29 cellular contexts compared by ENCODE assay signal in genomic region chr4:8761167-8761823, GRCh38.
DNase-seq lines count a peak whose midpoint lies in the region; ATAC-seq, FAIRE-seq and TF ChIP-seq lines count a peak whose summit lies in the region.
"Had no signal": no experiment of that assay in that cellular context is flagged by ENCODE, and none has a peak within 500 bp of the region (broad histone marks: within the 10 kb centered on the region; RNA-seq: fewer than 3 reads in every experiment).

No MANE protein-coding gene starts in this region.

- H3K4me3 ChIP-seq in RWPE2 (ENCODE audit: severe bottlenecking) = no peak overlapping the region
- H3K4me3 ChIP-seq: GM23338, transverse colon had no signal

- no peaks in the 10 kb centered on the region for H3K4me1 Mint-ChIP-seq in stimulated activated effector memory CD8-positive, alpha-beta T cell treated with anti-CD3 and anti-CD28 coated beads, Interleukin-12 subunit alpha, Interleukin-12 subunit beta, amount 100 ng/mL, for 72 hours
- H3K4me1 Mint-ChIP-seq: activated B cell treated with CpG ODN at 0.5 μM for 24 hours; B cell; nephron; stimulated activated naive B cell treated with anti-CD40 and anti-IgM and Interleukin-4, amounts not matched to agents 10 μg/mL and 1 μg/mL and 100 μg/mL, for 72 hours had no signal

- no peak for TF ChIP-seq CTCF in RWPE2 (IDR thresholded peaks at IDR 0.05; ENCODE audit: poor library complexity, severe bottlenecking)

- H3K27me3 ChIP-seq in RWPE2 (ENCODE audit: insufficient read depth, poor library complexity, severe bottlenecking) = peaks cover 8% of the 10 kb centered on the region

- H3K27ac ChIP-seq in RWPE2 (ENCODE audit: poor library complexity, severe bottlenecking) = no peak overlapping the region
- H3K27ac ChIP-seq: 22Rv1, RWPE1, transverse colon had no signal

- H3K4me1 ChIP-seq in RWPE2 (ENCODE audit: insufficient read depth, poor library complexity, severe bottlenecking) = no peaks in the 10 kb centered on the region
- H3K4me1 ChIP-seq: transverse colon had no signal

- no peaks in the 10 kb centered on the region for H3K9me3 Mint-ChIP-seq in stimulated activated effector memory CD8-positive, alpha-beta T cell treated with anti-CD3 and anti-CD28 coated beads, Interleukin-12 subunit alpha, Interleukin-12 subunit beta, amount 100 ng/mL, for 72 hours
- H3K9me3 Mint-ChIP-seq: activated B cell treated with CpG ODN at 0.5 μM for 24 hours; GM23338; nephron; stimulated activated naive B cell treated with anti-CD40 and anti-IgM and Interleukin-4, amounts not matched to agents 10 μg/mL and 1 μg/mL and 100 μg/mL, for 72 hours had no signal

- H3K36me3 Mint-ChIP-seq in stimulated activated effector memory CD8-positive, alpha-beta T cell treated with anti-CD3 and anti-CD28 coated beads, Interleukin-12 subunit alpha, Interleukin-12 subunit beta, amount 100 ng/mL, for 72 hours = no peaks in the 10 kb centered on the region
- H3K36me3 Mint-ChIP-seq: stimulated activated naive B cell treated with anti-CD40 and anti-IgM and Interleukin-4, amounts not matched to agents 10 μg/mL and 1 μg/mL and 100 μg/mL, for 72 hours had no signal

- peak; percentile 18; the same call in 1 of the 3 replicates for ATAC-seq in RWPE2 (ENCODE audit: low read depth)
- peak; percentile 20 for ATAC-seq in stimulated activated effector memory CD8-positive, alpha-beta T cell treated with anti-CD3 and anti-CD28 coated beads, Interleukin-12 subunit alpha, Interleukin-12 subunit beta, amount 100 ng/mL, for 72 hours
- no peak for ATAC-seq in GM18909 (IDR thresholded peaks at IDR 0.05; ENCODE audit: poor library complexity, unreplicated experiment)
- ATAC-seq in HG02610 (IDR thresholded peaks at IDR 0.05; ENCODE audit: unreplicated experiment) = no peak
- ATAC-seq: GM23338; left colon; stimulated activated naive B cell treated with anti-CD40 and anti-IgM and Interleukin-4, amounts not matched to agents 10 μg/mL and 1 μg/mL and 100 μg/mL, for 72 hours had no signal

- DNase-seq in activated effector memory CD4-positive, alpha-beta T cell treated with anti-CD3 and anti-CD28 coated beads, Interleukin-2, amount 50 U/mL, for 16 hours = peak; percentile 53
- no peak for DNase-seq in activated effector memory CD4-positive, alpha-beta T cell treated with Interleukin-2 at 50 U/mL for 16 hours
- peak; percentile 26 for DNase-seq in RWPE2 (ENCODE audit: low spot score)
- DNase-seq in kidney tubule cell (ENCODE audit: low spot score) = peak; percentile 3
- no peak for DNase-seq in stimulated activated effector memory CD8-positive, alpha-beta T cell treated with anti-CD3 and anti-CD28 coated beads, Interleukin-12 subunit alpha, Interleukin-12 subunit beta, amount 100 ng/mL, for 72 hours (ENCODE audit: low spot score in 2 of 2)
- DNase-seq in GM12892 (ENCODE audit: insufficient read length) = no peak
- DNase-seq: activated B cell treated with CpG ODN at 0.5 μM for 24 hours; activated CD4-positive, alpha-beta T cell treated with anti-CD3 and anti-CD28 coated beads, Interleukin-2, amount 50 U/mL, for 48 hours; activated gamma-delta T cell; COR-L47; DMS79 treated with DMSO at 0.1 percent for 48 hours; midbrain; NCI-H1436 treated with DMSO at 0.1 percent for 48 hours; NCI-H2171; NCI-H524; stimulated activated naive B cell treated with anti-CD40 and anti-IgM and Interleukin-4, amounts not matched to agents 10 μg/mL and 1 μg/mL and 100 μg/mL, for 72 hours; transverse colon had no signal

- H3K4me3 Mint-ChIP-seq in stimulated activated effector memory CD8-positive, alpha-beta T cell treated with anti-CD3 and anti-CD28 coated beads, Interleukin-12 subunit alpha, Interleukin-12 subunit beta, amount 100 ng/mL, for 72 hours = no peak overlapping the region
- H3K4me3 Mint-ChIP-seq: activated B cell treated with CpG ODN at 0.5 μM for 24 hours; B cell; GM23338; nephron; stimulated activated naive B cell treated with anti-CD40 and anti-IgM and Interleukin-4, amounts not matched to agents 10 μg/mL and 1 μg/mL and 100 μg/mL, for 72 hours had no signal

- no peak for FAIRE-seq in GM12892 (lab: Jason Lieb, UNC)
- FAIRE-seq: bronchial epithelial cell, endometrium, GM12891 had no signal

- H3K36me3 ChIP-seq in RWPE2 (ENCODE audit: low read depth) = no peaks in the 10 kb centered on the region
- H3K36me3 ChIP-seq: transverse colon had no signal

- H3K27ac Mint-ChIP-seq in stimulated activated effector memory CD8-positive, alpha-beta T cell treated with anti-CD3 and anti-CD28 coated beads, Interleukin-12 subunit alpha, Interleukin-12 subunit beta, amount 100 ng/mL, for 72 hours = no peak overlapping the region
- H3K27ac Mint-ChIP-seq: activated B cell treated with CpG ODN at 0.5 μM for 24 hours; B cell; GM23338; nephron; progenitor cell of endocrine pancreas; stimulated activated naive B cell treated with anti-CD40 and anti-IgM and Interleukin-4, amounts not matched to agents 10 μg/mL and 1 μg/mL and 100 μg/mL, for 72 hours had no signal

- TF ChIP-seq POLR2A in GM12892 (IDR thresholded peaks at IDR 0.05; ENCODE audit: low read depth, low read length) = no peak

- H3K9me3 ChIP-seq in RWPE2 (ENCODE audit: severe bottlenecking) = no peaks in the 10 kb centered on the region
- H3K9me3 ChIP-seq: transverse colon had no signal

Comparison
In these comparisons a context has a peak if more than half of its experiments do, and no peak if none do; other contexts are left out.
1. DNase-seq: peak in activated effector memory CD4-positive, alpha-beta T cell treated with anti-CD3 and anti-CD28 coated beads, Interleukin-2, amount 50 U/mL, for 16 hours (single experiment), RWPE2 (single experiment) and kidney tubule cell (single experiment); none in activated effector memory CD4-positive, alpha-beta T cell treated with Interleukin-2 at 50 U/mL for 16 hours (single experiment), stimulated activated effector memory CD8-positive, alpha-beta T cell treated with anti-CD3 and anti-CD28 coated beads, Interleukin-12 subunit alpha, Interleukin-12 subunit beta, amount 100 ng/mL, for 72 hours (0 of 2) and GM12892 (single experiment).
2. ATAC-seq: peak in RWPE2 (single experiment) and stimulated activated effector memory CD8-positive, alpha-beta T cell treated with anti-CD3 and anti-CD28 coated beads, Interleukin-12 subunit alpha, Interleukin-12 subunit beta, amount 100 ng/mL, for 72 hours (single experiment); none in GM18909 (single experiment) and HG02610 (single experiment).